In the genomic region with DNA sequence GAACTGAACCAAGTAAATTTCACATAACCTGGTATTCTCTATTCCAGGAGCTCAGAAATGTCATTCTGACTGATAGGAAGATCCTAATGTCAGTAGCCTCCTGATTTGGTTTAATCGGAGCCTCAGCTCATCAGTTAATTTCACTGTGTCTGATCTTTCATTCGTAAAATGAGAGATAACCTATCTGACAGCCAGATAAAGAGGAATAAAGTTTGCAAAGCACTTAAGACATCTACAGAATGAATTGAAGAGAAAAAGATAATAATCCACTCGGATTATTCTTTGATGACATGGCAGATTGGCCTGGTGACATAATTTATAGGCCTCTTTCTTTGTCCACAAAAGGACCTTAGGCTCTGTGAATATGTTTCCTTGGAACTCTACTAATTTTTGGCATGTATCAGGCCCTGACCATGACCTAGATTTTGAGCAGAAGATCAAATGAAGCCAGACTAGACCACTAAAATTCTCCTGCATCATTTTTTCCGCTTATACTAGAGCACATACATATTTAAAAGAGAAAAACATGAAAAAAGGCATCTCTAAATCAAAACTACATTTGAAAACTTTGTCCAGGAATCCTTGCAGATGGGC, we compare ENCODE assay signal across 1 cellular context.
TF ChIP-seq lines count a peak whose summit lies in the region.

No MANE protein-coding gene starts in this region.

TF ChIP-seq in neural cell, 6 proteins besides CTCF, POLR2A, EP300 and RAD21 (continued from another document):
- TF ChIP-seq EZH2 (IDR thresholded peaks at IDR 0.05; ENCODE audit: borderline replicate concordance, insufficient read depth, low read length, poor library complexity, severe bottlenecking) = no peak
- no peak for TF ChIP-seq SMC3 (conservative IDR thresholded peaks at IDR 0.05; ENCODE audit: poor library complexity)
- no peak for TF ChIP-seq MXI1 (conservative IDR thresholded peaks at IDR 0.05; ENCODE audit: poor library complexity, severe bottlenecking)
- no peak for TF ChIP-seq TAF1 (IDR thresholded peaks at IDR 0.05; ENCODE audit: low read depth)
TF ChIP-seq in neural cell: peak in this region for 0.
